ENCODE assay signal across 18 cellular contexts in the genomic region with DNA sequence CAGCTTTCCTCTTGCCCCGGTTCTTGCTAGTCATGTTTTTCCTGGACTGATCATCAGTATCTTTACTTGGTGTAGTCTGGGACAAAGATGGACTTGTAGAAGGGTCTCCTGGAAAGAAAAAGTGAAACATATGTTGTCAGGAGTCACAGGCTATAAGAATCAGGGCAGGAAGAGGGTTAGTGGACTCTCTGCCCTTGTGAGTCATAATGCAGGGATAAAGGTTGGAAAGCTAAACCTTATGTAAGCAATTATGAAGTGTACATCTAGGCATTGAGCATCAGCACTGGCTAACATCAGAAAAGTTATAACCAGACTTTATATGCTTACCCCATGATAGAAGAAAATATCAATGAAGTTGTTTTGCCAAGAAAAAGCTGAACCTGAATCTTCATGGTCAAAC.
"Had no signal": no experiment of that assay in that cellular context is flagged by ENCODE, and none has a peak within 500 bp of the region (broad histone marks: within the 10 kb centered on the region; RNA-seq: fewer than 3 reads in every experiment).

No MANE protein-coding gene starts in this region.

- H3K9ac ChIP-seq: parathyroid adenoma had no signal

- ATAC-seq: activated CD4-positive, CD25-positive, alpha-beta regulatory T cell treated with anti-CD3 and anti-CD28 coated beads, Interleukin-2, amount 50 U/mL, for 24 hours; activated naive CD8-positive, alpha-beta T cell treated with anti-CD3 and anti-CD28 coated beads, Interleukin-2, amount 50 U/mL, for 24 hours; esophagus mucosa; gastrocnemius medialis; heart right ventricle; left lobe of liver; naive thymus-derived CD8-positive, alpha-beta T cell; upper lobe of right lung had no signal

- H3K27me3 ChIP-seq: ascending aorta, cardiac muscle cell, gastrocnemius medialis, heart right ventricle, neutrophil, sigmoid colon, stomach, testis, upper lobe of right lung had no signal

- H3K27ac ChIP-seq: ascending aorta, cardiac muscle cell, gastrocnemius medialis, heart right ventricle, neutrophil, parathyroid adenoma, sigmoid colon, stomach, testis, upper lobe of right lung had no signal

- DNase-seq: activated CD4-positive, alpha-beta T cell treated with anti-CD3 and anti-CD28 coated beads, Interleukin-2, amount 50 U/mL, for 1 hour; activated naive CD4-positive, alpha-beta T cell treated with Interleukin-2 at 50 U/mL for 16 hours; activated naive CD8-positive, alpha-beta T cell treated with anti-CD3 and anti-CD28 coated beads, Interleukin-2, amount 50 U/mL, for 24 hours; gastrocnemius medialis; heart right ventricle; naive thymus-derived CD8-positive, alpha-beta T cell; sigmoid colon; stimulated activated CD4-positive, alpha-beta T cell treated with anti-CD3 and anti-CD28 coated beads, Interleukin-1b, Interleukin-23, amount 100 ng/mL, for 48 hours; stomach; testis; upper lobe of right lung had no signal

- H2AFZ ChIP-seq: parathyroid adenoma had no signal

- H3K9me3 ChIP-seq: ascending aorta, gastrocnemius medialis, heart right ventricle, neutrophil, sigmoid colon, stomach, testis, upper lobe of right lung had no signal

- H3K4me3 ChIP-seq: ascending aorta, cardiac muscle cell, gastrocnemius medialis, heart right ventricle, sigmoid colon, stomach, testis, upper lobe of right lung had no signal

- H3K79me2 ChIP-seq: parathyroid adenoma had no signal

- H3K4me1 ChIP-seq: ascending aorta, gastrocnemius medialis, parathyroid adenoma, sigmoid colon, stomach, testis, upper lobe of right lung had no signal
